ENCODE assay signal across 8 cellular contexts in the genomic region with DNA sequence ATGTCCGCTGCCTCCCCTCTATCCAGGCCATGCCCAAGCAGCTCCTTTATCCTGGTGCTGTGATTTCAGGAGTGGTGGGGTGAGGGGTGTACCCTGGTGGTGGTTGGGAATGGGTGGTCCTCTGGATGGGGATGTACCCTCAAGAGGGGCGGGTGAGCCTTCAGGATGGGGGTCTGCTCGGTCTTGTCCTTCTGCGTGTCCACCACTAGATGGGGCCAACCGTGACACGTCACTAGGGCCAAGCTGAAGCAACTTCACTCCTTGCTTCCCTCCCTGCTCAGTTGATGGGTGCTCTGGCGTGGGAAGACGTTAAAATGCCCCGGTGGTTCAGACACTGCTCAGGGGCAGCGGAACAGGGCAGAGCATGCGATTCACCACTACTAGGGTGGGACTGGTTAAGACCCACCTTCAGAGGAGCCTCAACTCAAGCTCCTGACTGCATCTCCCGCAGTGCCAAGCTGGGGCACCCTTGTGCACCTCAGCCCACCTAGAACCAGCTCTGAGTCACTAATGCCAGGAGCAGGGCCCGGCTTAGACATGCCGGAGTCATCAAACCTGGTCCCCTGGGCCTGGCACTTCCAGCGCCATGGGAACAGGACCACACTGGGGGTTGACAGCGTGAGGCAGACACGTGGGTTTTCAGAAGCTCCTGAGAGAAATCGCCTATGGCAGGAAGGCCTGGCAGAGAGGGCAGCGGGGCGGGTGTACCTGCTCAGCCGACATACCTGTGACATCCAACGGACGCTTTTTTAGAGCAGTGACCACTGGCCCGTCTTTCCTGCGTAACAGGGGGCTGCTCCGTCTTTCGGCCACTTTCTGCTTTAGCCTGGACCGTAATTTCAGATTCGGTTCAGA.
DNase-seq lines count a peak whose midpoint lies in the region; FAIRE-seq and TF ChIP-seq lines count a peak whose summit lies in the region.

No MANE protein-coding gene starts in this region.

- H3K9ac ChIP-seq in SK-N-SH = no peak overlapping the region
- H3K9ac ChIP-seq in mesendoderm (ENCODE audit: low read length) = no peak overlapping the region

- no peaks in the 10 kb centered on the region for H3K9me3 ChIP-seq in SK-N-SH

- H4K5ac ChIP-seq in mesendoderm (ENCODE audit: low read length) = no peak overlapping the region

- H3K27me3 ChIP-seq in SK-N-SH (ENCODE audit: insufficient read depth) (no peaks in the 10 kb centered on the region), mesendoderm (ENCODE audit: insufficient read depth, low read length, poor library complexity) (no peaks in the 10 kb centered on the region)

- H3K4ac ChIP-seq in mesendoderm (ENCODE audit: low read depth, low read length) = no peak overlapping the region

- WGBS in SK-N-SH (ENCODE audit: low lambda C conversion rate) = 91% methylated on average over 23 of the region's 29 CpGs
- no CpG with 5 or more reads among the region's 29 CpGs for WGBS in mesendoderm (ENCODE audit: extremely low coverage, insufficient coverage, low lambda C conversion rate)

- H2BK5ac ChIP-seq in mesendoderm (ENCODE audit: low read length) = no peak overlapping the region

- FAIRE-seq in GM19239 (lab: Jason Lieb, UNC) = no peak
- FAIRE-seq in urothelium cell line (lab: Jason Lieb, UNC) = no peak

- CTCF ChIA-PET in SK-N-SH (lab: Yijun Ruan, JAX) = interaction anchor here (0.6 to 2.9 kb wide), 48 partner anchors 8 to 850 kb away, joined by 3 to 19 read pairs (median 4); no protein-coding TSS in a partner anchor

- POLR2A ChIA-PET in SK-N-SH (lab: Yijun Ruan, JAX) = no interaction called here

- DNase-seq in CD1c-positive myeloid dendritic cell (ENCODE audit: extremely low spot score) (peak; percentile 13), GM19239 (ENCODE audit: insufficient read length, low spot score) (peak; percentile 29), SK-N-SH (peak; percentile 85), ecto neural progenitor cell (ENCODE audit: low spot score) (peak; percentile 67), mesendoderm (peak; percentile 69), urothelium cell line (ENCODE audit: low spot score) (peak; percentile 51), SHP77 treated with DMSO at 0.1 percent for 48 hours (lab: John Stamatoyannopoulos, UW) (no peak)
- DNase-seq in activated CD4-positive, CD25-positive, alpha-beta regulatory T cell (lab: John Stamatoyannopoulos, UW) = no peak

- H3K79me2 ChIP-seq in SK-N-SH (ENCODE audit: insufficient read depth) (no peaks in the 10 kb centered on the region), mesendoderm (ENCODE audit: control insufficient read depth, insufficient read depth, low read length) (no peaks in the 10 kb centered on the region)

- H3K4me2 ChIP-seq in SK-N-SH (no peak overlapping the region), mesendoderm (ENCODE audit: low read length) (no peak overlapping the region)

- H3K27ac ChIP-seq in SK-N-SH (ENCODE audit: low read depth in 2 of 2, low read length in 1 of 2) (no peak overlapping the region), mesendoderm (ENCODE audit: low read depth, low read length) (no peak overlapping the region)

- no peak overlapping the region for H3K56ac ChIP-seq in mesendoderm (ENCODE audit: low read length)

- H4K20me1 ChIP-seq in SK-N-SH (ENCODE audit: insufficient read depth) = no peaks in the 10 kb centered on the region

- H3F3A ChIP-seq in SK-N-SH (replicated peaks; ENCODE audit: insufficient read depth) = no peaks in the 10 kb centered on the region

- no peak overlapping the region for H2BK15ac ChIP-seq in mesendoderm (replicated peaks; ENCODE audit: low read depth)

- no peak overlapping the region for H4K8ac ChIP-seq in mesendoderm (ENCODE audit: low read depth, low read length)

- H3K4me3 ChIP-seq in SK-N-SH (ENCODE audit: low read depth in 2 of 2, low read length in 1 of 2) (no peak overlapping the region), mesendoderm (ENCODE audit: low read length) (no peak overlapping the region)

- no peak overlapping the region for H2AFZ ChIP-seq in SK-N-SH (ENCODE audit: low read depth)

- H3K4me1 ChIP-seq in SK-N-SH (ENCODE audit: control insufficient read depth in 1 of 2, insufficient read depth in 2 of 2, low read depth in 1 of 2, low read length in 1 of 2) = no peaks in the 10 kb centered on the region; a peak in 1 of 4 replicates
- no peaks in the 10 kb centered on the region for H3K4me1 ChIP-seq in mesendoderm (ENCODE audit: control insufficient read depth, low read depth, low read length)

- peak; percentile 68 for TF ChIP-seq CTCF in SK-N-SH (IDR thresholded peaks at IDR 0.05)

- H3K23ac ChIP-seq in mesendoderm (ENCODE audit: low read length) = no peak overlapping the region

- no peaks in the 10 kb centered on the region for H3K9me2 ChIP-seq in SK-N-SH

- no peak overlapping the region for H2AK5ac ChIP-seq in mesendoderm (ENCODE audit: low read length)

- peak; percentile 71 for TF ChIP-seq RAD21 in SK-N-SH (IDR thresholded peaks at IDR 0.05; ENCODE audit: low read length)

- no peak overlapping the region for H3K18ac ChIP-seq in mesendoderm (ENCODE audit: low read length)

- no peak overlapping the region for H2BK120ac ChIP-seq in mesendoderm (ENCODE audit: low read depth, low read length)

- no peak for TF ChIP-seq EP300 in SK-N-SH (IDR thresholded peaks at IDR 0.05; ENCODE audit: borderline replicate concordance in 1 of 2, low read depth in 1 of 2, low read length in 1 of 2)

- no peaks in the 10 kb centered on the region for H3K79me1 ChIP-seq in mesendoderm (ENCODE audit: low read length)

- H3K36me3 ChIP-seq in SK-N-SH (replicated peaks in 1 of 2; ENCODE audit: control insufficient read depth in 1 of 2, insufficient read depth in 2 of 2, low read length in 1 of 2) = peaks cover 0 to 27% of the 10 kb centered on the region in 2 experiments
- H3K36me3 ChIP-seq in mesendoderm (ENCODE audit: control insufficient read depth, insufficient read depth, low read length) = no peaks in the 10 kb centered on the region

TF ChIP-seq in SK-N-SH, 30 proteins besides CTCF, POLR2A, EP300 and RAD21:
- no peak for TF ChIP-seq FOXJ3 (CRISPR knock-in tag; IDR thresholded peaks at IDR 0.05)
- peak; percentile 64 for TF ChIP-seq SMC3 (IDR thresholded peaks at IDR 0.05; ENCODE audit: low read depth, low read length)
- no peak for TF ChIP-seq FOSL2 (IDR thresholded peaks at IDR 0.05; ENCODE audit: borderline replicate concordance, low read depth)
- TF ChIP-seq NFIC (IDR thresholded peaks at IDR 0.05; ENCODE audit: borderline replicate concordance) = no peak

Comparison
In these comparisons a context has a peak if more than half of its experiments do, and no peak if none do; other contexts are left out.
1. DNase-seq: peak in CD1c-positive myeloid dendritic cell (single experiment), GM19239 (single experiment), SK-N-SH (single experiment), ecto neural progenitor cell (single experiment), mesendoderm (single experiment) and urothelium cell line (single experiment); none in activated CD4-positive, CD25-positive, alpha-beta regulatory T cell (0 of 4) and SHP77 treated with DMSO at 0.1 percent for 48 hours (single experiment).